12 cellular contexts compared by ENCODE assay signal in the genomic region with DNA sequence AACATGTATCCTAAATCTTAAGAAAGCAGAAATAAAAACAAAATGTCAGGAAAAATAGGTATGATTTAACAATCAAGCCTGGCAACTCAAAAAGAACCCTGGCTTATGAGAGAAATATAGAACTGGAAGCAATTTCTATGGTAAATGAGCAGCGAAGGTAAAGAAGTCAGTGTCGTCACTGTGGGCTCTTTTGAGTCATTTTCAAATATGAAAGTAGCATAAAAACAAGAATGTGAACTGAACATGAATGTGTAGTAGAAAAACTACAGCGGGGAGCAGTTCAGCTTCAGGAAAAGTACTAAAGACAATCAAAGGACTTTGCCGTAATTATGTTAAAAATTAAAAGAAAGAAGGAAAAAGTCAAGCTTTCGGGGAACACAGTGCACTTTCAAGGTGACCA. TPM values are rescaled to one million over a fixed set of nuclear protein-coding genes. Genes with fewer than 3 reads are reported as not detected.
A peak's percentile ranks its signal among the peaks of the same experiment; 100 is the strongest.
DNase-seq lines count a peak whose midpoint lies in the region; ATAC-seq and TF ChIP-seq lines count a peak whose summit lies in the region.
"Had no signal": no experiment of that assay in that cellular context is flagged by ENCODE, and none has a peak within 500 bp of the region (broad histone marks: within the 10 kb centered on the region; RNA-seq: fewer than 3 reads in every experiment).

No MANE protein-coding gene starts in this region.

- H3K9me3 ChIP-seq in WERI-Rb-1 (ENCODE audit: severe bottlenecking) = no peaks in the 10 kb centered on the region
- H3K9me3 ChIP-seq: upper lobe of right lung had no signal

- peak overlapping the region; percentile 49 for H3K4me3 Mint-ChIP-seq in activated T-cell treated with anti-CD3 and anti-CD28 coated beads, Interleukin-2, amount 50 U/mL, for 24 hours
- H3K4me3 Mint-ChIP-seq in memory B cell = no peak overlapping the region

- peaks cover 95% of the 10 kb centered on the region for H3K36me3 Mint-ChIP-seq in activated T-cell treated with anti-CD3 and anti-CD28 coated beads, Interleukin-2, amount 50 U/mL, for 24 hours (ENCODE audit: low read depth)
- H3K36me3 Mint-ChIP-seq in memory B cell = peaks cover 41% of the 10 kb centered on the region

- peaks cover 12% of the 10 kb centered on the region for H3K36me3 ChIP-seq in WERI-Rb-1

- no peaks in the 10 kb centered on the region for H3K9me3 Mint-ChIP-seq in activated T-cell treated with anti-CD3 and anti-CD28 coated beads, Interleukin-2, amount 50 U/mL, for 24 hours
- H3K9me3 Mint-ChIP-seq in memory B cell = no peaks in the 10 kb centered on the region

- no peak overlapping the region for H3K27ac ChIP-seq in WERI-Rb-1
- H3K27ac ChIP-seq: upper lobe of right lung had no signal

- peaks cover 20% of the 10 kb centered on the region for H3K4me1 Mint-ChIP-seq in activated T-cell treated with anti-CD3 and anti-CD28 coated beads, Interleukin-2, amount 50 U/mL, for 24 hours (ENCODE audit: low read depth)
- peaks cover 5% of the 10 kb centered on the region for H3K4me1 Mint-ChIP-seq in memory B cell

- no peaks in the 10 kb centered on the region for H3K27me3 Mint-ChIP-seq in activated T-cell treated with anti-CD3 and anti-CD28 coated beads, Interleukin-2, amount 50 U/mL, for 24 hours
- H3K27me3 Mint-ChIP-seq in memory B cell = no peaks in the 10 kb centered on the region

- H3K4me3 ChIP-seq in WERI-Rb-1 (ENCODE audit: low read depth, low read length) = no peak overlapping the region
- H3K4me3 ChIP-seq: upper lobe of right lung had no signal

- intact Hi-C loops in Right ventricle myocardium inferior (cut with DNase I) = loop anchor here (5.0 kb wide), 1 partner anchor 527 kb away; no protein-coding TSS in a partner anchor

- H3K27me3 ChIP-seq in WERI-Rb-1 (ENCODE audit: insufficient read depth, low read depth, severe bottlenecking) = no peaks in the 10 kb centered on the region
- H3K27me3 ChIP-seq: upper lobe of right lung had no signal

- ATAC-seq in GM21576 (IDR thresholded peaks at IDR 0.05; ENCODE audit: unreplicated experiment) (peak; percentile 43), HG03175 (IDR thresholded peaks at IDR 0.05; ENCODE audit: unreplicated experiment) (peak; percentile 85), memory B cell (ENCODE audit: low read depth) (no peak), Right ventricle myocardium inferior (no peak)
- ATAC-seq: upper lobe of right lung had no signal

- H3K27ac Mint-ChIP-seq in activated T-cell treated with anti-CD3 and anti-CD28 coated beads, Interleukin-2, amount 50 U/mL, for 24 hours = peak overlapping the region; percentile 92
- peak overlapping the region; percentile 49 for H3K27ac Mint-ChIP-seq in memory B cell

- DNase-seq in activated T-cell treated with anti-CD3 and anti-CD28 coated beads, Interleukin-2, amount 50 U/mL, for 24 hours = no peak
- no peak for DNase-seq in activated T-cell treated with anti-CD3 and anti-CD28 coated beads, Interleukin-2, amount 50 U/mL, for 48 hours
- DNase-seq in memory B cell (ENCODE audit: low spot score in 2 of 2) (no peak), hypothalamus (lab: John Stamatoyannopoulos, UW) (no peak), WERI-Rb-1 (no peak), Right ventricle myocardium inferior (ENCODE audit: missing footprints) (no peak)
- DNase-seq: ACHN, DMS79, NCI-H1092, upper lobe of right lung had no signal

- TF ChIP-seq CTCF in WERI-Rb-1 (IDR thresholded peaks at IDR 0.05; ENCODE audit: low read depth, low read length) = no peak

RNA-seq across cellular contexts. Expression of gene LSG1, which starts 17.5 kb away (rescaled TPM):
- 20.9 TPM for total RNA-seq in Right ventricle myocardium inferior

RNA-seq across cellular contexts. Expression of gene TMEM44, which starts 21.2 kb away (rescaled TPM):
- 6.1 TPM for total RNA-seq in Right ventricle myocardium inferior

RNA-seq across cellular contexts. Expression of gene FAM43A, which starts 31.2 kb away (rescaled TPM):
- 15.7 TPM for total RNA-seq in Right ventricle myocardium inferior

Comparison
In these comparisons a context has a peak if more than half of its experiments do, and no peak if none do; other contexts are left out.
1. ATAC-seq: peak in GM21576 (single experiment) and HG03175 (single experiment); none in memory B cell (single experiment) and Right ventricle myocardium inferior (single experiment).